In genomic region chr14:21286516-21286915, GRCh38 we compare ENCODE assay signal across 11 cellular contexts. TPM values are rescaled to one million over a fixed set of nuclear protein-coding genes. Genes with fewer than 3 reads are reported as not detected.
"Had no signal": no experiment of that assay in that cellular context is flagged by ENCODE, and none has a peak within 500 bp of the region (broad histone marks: within the 10 kb centered on the region; RNA-seq: fewer than 3 reads in every experiment).

No MANE protein-coding gene starts in this region.

RNA-seq across cellular contexts. Expression of gene RPGRIP1, which starts 6.6 kb away (rescaled TPM):
- total RNA-seq: dermis blood vessel endothelial cell, endothelial cell of umbilical vein, epithelial cell of proximal tubule, esophagus mucosa, esophagus muscularis mucosa, esophagus squamous epithelium, fibroblast of villous mesenchyme, foreskin keratinocyte, frontal cortex, gastrocnemius medialis, glomerular endothelial cell had no signal
- polyA plus RNA-seq: endothelial cell of umbilical vein, foreskin keratinocyte had no signal
